ENCODE assay signal across 21 cellular contexts in genomic region chrX:16797841-16798240, GRCh38. TPM values are rescaled to one million over a fixed set of nuclear protein-coding genes. Genes with fewer than 3 reads are reported as not detected.
DNase-seq lines count a peak whose midpoint lies in the region; FAIRE-seq lines count a peak whose summit lies in the region.
"Had no signal": no experiment of that assay in that cellular context is flagged by ENCODE, and none has a peak within 500 bp of the region (broad histone marks: within the 10 kb centered on the region; RNA-seq: fewer than 3 reads in every experiment).

No MANE protein-coding gene starts in this region.

- H3K4me3 ChIP-seq in SK-N-MC (no peak overlapping the region), skeletal muscle satellite cell (ENCODE audit: low read length) (no peak overlapping the region)
- H3K4me3 ChIP-seq: A549, SJSA1 had no signal

- DNase-seq in GM03348 (ENCODE audit: low spot score) (peak; percentile 18), SK-N-MC (ENCODE audit: low read depth, low spot score) (no peak), fibroblast of gingiva (ENCODE audit: low read depth) (peak; percentile 67), D341Med (ENCODE audit: low spot score) (no peak), frontal cortex (ENCODE audit: low spot score in 2 of 2) (no peak), NCI-H187 (lab: John Stamatoyannopoulos, UW) (no peak)
- DNase-seq: CD4-positive, CD25-positive, alpha-beta regulatory T cell; DMS79; NCI-H1105 treated with DMSO at 0.1 percent for 48 hours; NCI-H1694; NCI-H2081 treated with DMSO at 0.1 percent for 48 hours; NCI-H2171 treated with DMSO at 0.1 percent for 48 hours; NCI-H524 treated with DMSO at 0.1 percent for 48 hours; NCI-H82; OCI-M1 had no signal

- H3K36me3 ChIP-seq in SK-N-MC (ENCODE audit: insufficient read depth, low read length) (peaks cover 26% of the 10 kb centered on the region), skeletal muscle satellite cell (ENCODE audit: insufficient read depth, low read length) (peaks cover 17% of the 10 kb centered on the region)
- H3K36me3 ChIP-seq: SJSA1 had no signal

- H3K9me3 ChIP-seq in SK-N-MC (ENCODE audit: low read depth, low read length) (no peaks in the 10 kb centered on the region), skeletal muscle satellite cell (replicated peaks; ENCODE audit: low read length) (no peaks in the 10 kb centered on the region)
- H3K9me3 ChIP-seq: A549, SJSA1 had no signal

- H3K9ac ChIP-seq in SK-N-MC (ENCODE audit: insufficient read length) (no peak overlapping the region), skeletal muscle satellite cell (ENCODE audit: low read depth, low read length) (no peak overlapping the region)

- FAIRE-seq in frontal cortex (lab: Jason Lieb, UNC) = no peak
- FAIRE-seq: A549, GM12891, H1, RCC 7860 had no signal

- peaks cover 7% of the 10 kb centered on the region for H3K4me1 ChIP-seq in skeletal muscle satellite cell (ENCODE audit: control insufficient read depth, insufficient read depth, low read length)
- H3K4me1 ChIP-seq: A549, SJSA1 had no signal

- peak overlapping the region; percentile 0 for H3K27ac ChIP-seq in SK-N-MC
- H3K27ac ChIP-seq: A549, SJSA1 had no signal

- peak overlapping the region; percentile 7 for H3K4me2 ChIP-seq in skeletal muscle satellite cell (ENCODE audit: low read length)
- H3K4me2 ChIP-seq: A549 had no signal

- no peaks in the 10 kb centered on the region for H3K27me3 ChIP-seq in skeletal muscle satellite cell (ENCODE audit: control insufficient read depth, insufficient read depth, low read length)
- H3K27me3 ChIP-seq: SJSA1 had no signal

RNA-seq across cellular contexts. Expression of gene TXLNG, which starts 11.6 kb away (rescaled TPM):
- 6.8 and 11.7 TPM in 2 replicates for total RNA-seq in skeletal muscle satellite cell (2012; rRNA removed)
- 11.8 TPM for total RNA-seq in frontal cortex

Comparison
In these comparisons a context has a peak if more than half of its experiments do, and no peak if none do; other contexts are left out.
1. DNase-seq: peak in GM03348 (single experiment) and fibroblast of gingiva (single experiment); none in SK-N-MC (single experiment), D341Med (single experiment), frontal cortex (0 of 2) and NCI-H187 (0 of 2).